ENCODE assay signal across 9 cellular contexts in the genomic region with DNA sequence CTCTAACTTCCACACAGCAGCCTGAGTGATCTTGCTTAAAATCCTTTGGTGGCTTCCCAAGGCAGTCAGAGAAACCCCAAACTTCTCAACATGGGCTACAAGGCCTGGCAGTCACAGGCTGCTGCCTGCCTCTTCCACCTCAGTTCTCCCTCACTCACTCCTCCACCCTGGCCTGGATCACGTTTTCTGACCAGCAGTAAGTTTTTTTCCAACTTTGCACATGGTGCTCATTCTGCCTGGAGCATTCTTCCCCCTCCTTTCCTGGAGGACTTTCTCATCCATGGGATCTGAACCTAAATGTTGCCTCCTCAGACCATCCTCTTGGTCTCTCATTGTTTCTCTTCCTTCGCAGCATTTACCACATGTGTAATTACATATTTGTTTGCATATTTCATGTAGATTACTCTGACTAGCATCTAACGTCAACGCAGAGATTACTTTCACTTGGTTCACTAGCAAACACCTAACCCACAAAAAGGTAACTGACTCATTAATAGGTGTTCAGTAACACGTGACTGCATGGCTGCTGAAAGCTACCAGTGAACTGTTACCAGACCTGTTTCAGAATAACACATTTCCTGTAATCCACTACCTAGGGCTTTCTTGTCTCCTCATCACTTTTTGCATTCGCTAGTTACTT. TPM values are rescaled to one million over a fixed set of nuclear protein-coding genes. Genes with fewer than 3 reads are reported as not detected.
A peak's percentile ranks its signal among the peaks of the same experiment; 100 is the strongest.
DNase-seq lines count a peak whose midpoint lies in the region; ATAC-seq and TF ChIP-seq lines count a peak whose summit lies in the region.
"Had no signal": no experiment of that assay in that cellular context is flagged by ENCODE, and none has a peak within 500 bp of the region (broad histone marks: within the 10 kb centered on the region; RNA-seq: fewer than 3 reads in every experiment).

No MANE protein-coding gene starts in this region.

- H3K4me3 Mint-ChIP-seq in natural killer cell, result peak overlapping the region; percentile 79

- peak overlapping the region; percentile 92 to 97 for H3K27ac Mint-ChIP-seq in natural killer cell

- H3K36me3 Mint-ChIP-seq in natural killer cell, result no peaks in the 10 kb centered on the region

- peak; percentile 60 for ATAC-seq in HG03196 (IDR thresholded peaks at IDR 0.05; ENCODE audit: unreplicated experiment)
- ATAC-seq in natural killer cell, result peak; percentile 72 to 90 (median 78)
- ATAC-seq in Right ventricle myocardium inferior, result no peak
- ATAC-seq: A549 had no signal

- intact Hi-C loops in natural killer cell (cut with micrococcal nuclease), result loop anchor here (2.0 kb wide), 1 partner anchor 17 kb away; no protein-coding TSS in a partner anchor
- intact Hi-C loops in Right ventricle myocardium inferior (cut with DNase I), result no loop called here

- H3K9me3 Mint-ChIP-seq in natural killer cell, result no peaks in the 10 kb centered on the region

- TF ChIP-seq CTCF in natural killer cell (IDR thresholded peaks at IDR 0.05), result no peak

- H3K27me3 Mint-ChIP-seq in natural killer cell (ENCODE audit: low read depth in 2 of 2), result no peaks in the 10 kb centered on the region

- peaks cover 72 to 75% of the 10 kb centered on the region in 2 donors for H3K4me1 Mint-ChIP-seq in natural killer cell

- DNase-seq in activated CD4-positive, CD25-positive, alpha-beta regulatory T cell treated with anti-CD3 and anti-CD28 coated beads, Interleukin-2, amount 50 U/mL, for 16 hours (ENCODE audit: low read depth, low spot score), result peak; percentile 57
- no peak for DNase-seq in activated CD4-positive, CD25-positive, alpha-beta regulatory T cell treated with anti-CD3 and anti-CD28 coated beads, Interleukin-2, amount 50 U/mL, for 72 hours
- DNase-seq in activated T-cell treated with anti-CD3 and anti-CD28 coated beads, Interleukin-2, amount 50 U/mL, for 1 hour, result peak; percentile 36
- DNase-seq in natural killer cell (no peak), NCI-H2081 (lab: John Stamatoyannopoulos, UW) (no peak), Right ventricle myocardium inferior (ENCODE audit: missing footprints) (no peak), glomerular visceral epithelial cell (ENCODE audit: extremely low spot score) (no peak)

RNA-seq across cellular contexts. Expression of a gene that starts 17.1 kb away (rescaled TPM):
- 100 to 1,000 TPM; 151 to 165 (median 161) TPM for total RNA-seq in natural killer cell
- total RNA-seq in Right ventricle myocardium inferior, result 22.1 TPM

Comparison
In these comparisons a context has a peak if more than half of its experiments do, and no peak if none do; other contexts are left out.
1. DNase-seq: peak in activated CD4-positive, CD25-positive, alpha-beta regulatory T cell treated with anti-CD3 and anti-CD28 coated beads, Interleukin-2, amount 50 U/mL, for 16 hours (single experiment) and activated T-cell treated with anti-CD3 and anti-CD28 coated beads, Interleukin-2, amount 50 U/mL, for 1 hour (single experiment); none in activated CD4-positive, CD25-positive, alpha-beta regulatory T cell treated with anti-CD3 and anti-CD28 coated beads, Interleukin-2, amount 50 U/mL, for 72 hours (single experiment), natural killer cell (single experiment), NCI-H2081 (0 of 2), Right ventricle myocardium inferior (single experiment) and glomerular visceral epithelial cell (single experiment).